In the genomic region with DNA sequence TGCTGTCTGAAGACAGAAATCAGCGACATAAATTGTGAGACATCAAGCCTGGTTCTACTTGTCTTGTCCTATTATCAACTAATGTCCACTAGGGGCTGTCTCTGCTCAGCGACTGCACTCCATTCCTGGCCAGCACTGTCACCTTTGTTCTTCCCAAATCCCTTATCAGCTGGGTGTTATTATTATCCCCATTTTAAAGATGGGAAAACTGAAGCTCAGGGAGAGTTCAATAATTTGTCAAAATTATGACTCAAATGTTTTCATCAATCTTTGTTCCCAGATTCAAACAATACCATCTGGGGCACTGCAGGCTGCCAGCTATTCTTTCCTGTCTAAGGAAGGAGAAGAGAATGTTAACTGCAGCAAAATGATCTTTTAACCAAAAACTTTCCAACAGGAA, we compare ENCODE assay signal across 8 cellular contexts.
A peak's percentile ranks its signal among the peaks of the same experiment; 100 is the strongest.
DNase-seq lines count a peak whose midpoint lies in the region; ATAC-seq, FAIRE-seq and TF ChIP-seq lines count a peak whose summit lies in the region.
"Had no signal": no experiment of that assay in that cellular context is flagged by ENCODE, and none has a peak within 500 bp of the region (broad histone marks: within the 10 kb centered on the region; RNA-seq: fewer than 3 reads in every experiment).

No MANE protein-coding gene starts in this region.

- DNase-seq in DMS53 treated with DMSO at 0.1 percent for 48 hours (lab: John Stamatoyannopoulos, UW; ENCODE audit: unreplicated experiment) (peak; percentile 65), HuH-7.5 (ENCODE audit: low spot score) (peak; percentile 25), GM12878 (ENCODE audit: low read depth, low spot score) (no peak), neural crest cell (ENCODE audit: low read depth, low spot score) (no peak), NOMO-1 treated with DMSO at 0.1 percent for 48 hours (lab: John Stamatoyannopoulos, UW; ENCODE audit: unreplicated experiment) (no peak)
- DNase-seq in activated CD4-positive, alpha-beta T cell treated with anti-CD3 and anti-CD28 coated beads, Interleukin-2, amount 10 ng/mL, durations not matched to agents 24 days and 14 days: no peak
- no peak for DNase-seq in central memory CD4-positive, alpha-beta T cell
- DNase-seq: activated T-cell treated with anti-CD3 and anti-CD28 coated beads, Interleukin-2, amount 50 U/mL, for 48 hours had no signal

- intact Hi-C loops in GM12878 (cut with micrococcal nuclease; ENCODE audit: unreplicated experiment): loop anchor here (5.0 kb wide), 1 partner anchor 132 kb away; no protein-coding TSS in a partner anchor
- intact Hi-C loops in activated CD4-positive, alpha-beta T cell treated with anti-CD3 and anti-CD28 coated beads, Interleukin-2, amount 10 ng/mL, durations not matched to agents 24 days and 14 days (cut with micrococcal nuclease): no loop called here

- FAIRE-seq in GM12878 (lab: Jason Lieb, UNC): no peak

- POLR2A ChIA-PET in GM12878 (lab: Charles Lee): no interaction called here

- H3K36me3 Mint-ChIP-seq in neural crest cell (ENCODE audit: low read depth): no peaks in the 10 kb centered on the region
- no peaks in the 10 kb centered on the region for H3K36me3 Mint-ChIP-seq in activated CD4-positive, alpha-beta T cell treated with anti-CD3 and anti-CD28 coated beads, Interleukin-2, amount 10 ng/mL, durations not matched to agents 24 days and 14 days (ENCODE audit: low read depth)

- ATAC-seq in GM12878: peak; percentile 57

- no peak overlapping the region for H3K27ac ChIP-seq in GM12878 (ENCODE audit: control insufficient read depth, insufficient read depth)

- no peaks in the 10 kb centered on the region for H3K9me3 ChIP-seq in GM12878 (replicated peaks; ENCODE audit: control insufficient read depth, insufficient read depth, low read length)

- H3K36me3 ChIP-seq in GM12878 (ENCODE audit: control insufficient read depth in 2 of 2, insufficient read depth in 2 of 2, low read length in 1 of 2): no peaks in the 10 kb centered on the region

- no TSS peak for BruUV-seq in GM12878 (replicated peaks; lab: Mats Ljungman, UMichigan)

- H3K4me2 ChIP-seq in GM12878 (ENCODE audit: control insufficient read depth, insufficient read depth): no peak overlapping the region

- no peaks in the 10 kb centered on the region for H3K4me1 ChIP-seq in GM12878 (ENCODE audit: control insufficient read depth, insufficient read depth, low read length)

- TF ChIP-seq EP300 in GM12878 (IDR thresholded peaks at IDR 0.05; ENCODE audit: borderline replicate concordance in 1 of 2, control insufficient read depth in 1 of 2, low read depth in 2 of 2, low read length in 2 of 2): no peak

- RAD21 ChIA-PET in GM12878 (lab: Charles Lee; ENCODE audit: unreplicated experiment): no interaction called here

- H3K79me2 ChIP-seq in GM12878 (ENCODE audit: control insufficient read depth, insufficient read depth, low read length): no peaks in the 10 kb centered on the region

- H3K4me3 Mint-ChIP-seq in neural crest cell: peak overlapping the region; percentile 75
- no peak overlapping the region for H3K4me3 Mint-ChIP-seq in activated CD4-positive, alpha-beta T cell treated with anti-CD3 and anti-CD28 coated beads, Interleukin-2, amount 10 ng/mL, durations not matched to agents 24 days and 14 days

- no peaks in the 10 kb centered on the region for H3K27me3 Mint-ChIP-seq in neural crest cell (ENCODE audit: low read depth)
- H3K27me3 Mint-ChIP-seq in activated CD4-positive, alpha-beta T cell treated with anti-CD3 and anti-CD28 coated beads, Interleukin-2, amount 10 ng/mL, durations not matched to agents 24 days and 14 days: peaks cover 4% of the 10 kb centered on the region

- CTCF ChIA-PET in GM12878 (lab: Yijun Ruan, JAX): interaction anchor here (1.6 to 1.7 kb wide), 2 partner anchors 128 to 131 kb away, joined by 6 read pairs; no protein-coding TSS in a partner anchor

- no peak overlapping the region for H3K4me3 ChIP-seq in GM12878

- TF ChIP-seq RAD21 in GM12878 (IDR thresholded peaks at IDR 0.05; ENCODE audit: insufficient read depth, low read depth, low read length): 0 out of 2 replicates have a peak, but pooled peaks have one; percentile 22

- H3K4me1 Mint-ChIP-seq in neural crest cell: peaks cover 78% of the 10 kb centered on the region
- no peaks in the 10 kb centered on the region for H3K4me1 Mint-ChIP-seq in activated CD4-positive, alpha-beta T cell treated with anti-CD3 and anti-CD28 coated beads, Interleukin-2, amount 10 ng/mL, durations not matched to agents 24 days and 14 days

- H2AFZ ChIP-seq in GM12878 (ENCODE audit: control insufficient read depth, low read depth, low read length): no peak overlapping the region

- no peak overlapping the region for H3K9ac ChIP-seq in GM12878 (ENCODE audit: control insufficient read depth, insufficient read depth, low read length)

- no peak for TF ChIP-seq POLR2A in GM12878 (IDR thresholded peaks at IDR 0.05; ENCODE audit: low read depth, low read length)

- no peaks in the 10 kb centered on the region for H3K27me3 ChIP-seq in GM12878 (replicated peaks in 1 of 2; ENCODE audit: control insufficient read depth in 2 of 2, insufficient read depth in 2 of 2, low read length in 1 of 2)

- TF ChIP-seq CTCF in GM12878 (IDR thresholded peaks at IDR 0.05 in 2 of 3, conservative IDR thresholded peaks at IDR 0.05 in 1 of 3; ENCODE audit: control insufficient read depth in 2 of 3, extremely low read depth in 1 of 3, insufficient read depth in 1 of 3, low read depth in 3 of 3, low read length in 3 of 3) (peak; percentile 34 to 43 (median 34); a peak in 3 of 6 replicates), neural crest cell (conservative IDR thresholded peaks at IDR 0.05) (peak; percentile 63)

- SMC1A ChIA-PET in GM12878 (lab: Charles Lee; ENCODE audit: uncharacterized antibody, unreplicated experiment): interaction anchor here (0.9 to 1.0 kb wide), 2 partner anchors 12 to 129 kb away, joined by 3 read pairs; no protein-coding TSS in a partner anchor

- WGBS in GM12878 (ENCODE audit: insufficient coverage, insufficient replicate concordance, low lambda C conversion rate, missing lambda C conversion rate): 37% methylated on average over 2 of the region's 2 CpGs

- no peaks in the 10 kb centered on the region for H3K9me3 Mint-ChIP-seq in neural crest cell
- no peaks in the 10 kb centered on the region for H3K9me3 Mint-ChIP-seq in activated CD4-positive, alpha-beta T cell treated with anti-CD3 and anti-CD28 coated beads, Interleukin-2, amount 10 ng/mL, durations not matched to agents 24 days and 14 days

- H3K27ac Mint-ChIP-seq in neural crest cell (ENCODE audit: unreplicated experiment): no peak overlapping the region
- no peak overlapping the region for H3K27ac Mint-ChIP-seq in activated CD4-positive, alpha-beta T cell treated with anti-CD3 and anti-CD28 coated beads, Interleukin-2, amount 10 ng/mL, durations not matched to agents 24 days and 14 days

- H4K20me1 ChIP-seq in GM12878 (ENCODE audit: control insufficient read depth, insufficient read depth): no peaks in the 10 kb centered on the region

- in situ Hi-C loops in GM12878 (cut with MboI): no loop called here

TF ChIP-seq in GM12878, 131 proteins besides CTCF, POLR2A, EP300 and RAD21:
- TF ChIP-seq GATAD2B (conservative IDR thresholded peaks at IDR 0.05; ENCODE audit: low read depth): no peak
- no peak for TF ChIP-seq HDAC6 (IDR thresholded peaks at IDR 0.05; ENCODE audit: unreplicated experiment)
- no peak for TF ChIP-seq GABPA (IDR thresholded peaks at IDR 0.05; ENCODE audit: low read depth)
- no peak for TF ChIP-seq IKZF1 (conservative IDR thresholded peaks at IDR 0.05)
- no peak for TF ChIP-seq SIX5 (IDR thresholded peaks at IDR 0.05; ENCODE audit: low read depth, low read length, severe bottlenecking)
- TF ChIP-seq PAX8 (IDR thresholded peaks at IDR 0.05): no peak
- TF ChIP-seq BMI1 (IDR thresholded peaks at IDR 0.05; ENCODE audit: borderline replicate concordance): no peak
- TF ChIP-seq POU2F2 (IDR thresholded peaks at IDR 0.05; ENCODE audit: borderline replicate concordance, low read depth, low read length): no peak
- TF ChIP-seq, protein P1, sequence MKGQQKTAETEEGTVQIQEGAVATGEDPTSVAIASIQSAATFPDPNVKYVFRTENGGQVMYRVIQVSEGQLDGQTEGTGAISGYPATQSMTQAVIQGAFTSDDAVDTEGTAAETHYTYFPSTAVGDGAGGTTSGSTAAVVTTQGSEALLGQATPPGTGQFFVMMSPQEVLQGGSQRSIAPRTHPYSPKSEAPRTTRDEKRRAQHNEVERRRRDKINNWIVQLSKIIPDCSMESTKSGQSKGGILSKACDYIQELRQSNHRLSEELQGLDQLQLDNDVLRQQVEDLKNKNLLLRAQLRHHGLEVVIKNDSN (IDR thresholded peaks at IDR 0.05; ENCODE audit: borderline replicate concordance, extremely low read length, insufficient read depth, low read depth, low read length): no peak
- TF ChIP-seq, protein P2, sequence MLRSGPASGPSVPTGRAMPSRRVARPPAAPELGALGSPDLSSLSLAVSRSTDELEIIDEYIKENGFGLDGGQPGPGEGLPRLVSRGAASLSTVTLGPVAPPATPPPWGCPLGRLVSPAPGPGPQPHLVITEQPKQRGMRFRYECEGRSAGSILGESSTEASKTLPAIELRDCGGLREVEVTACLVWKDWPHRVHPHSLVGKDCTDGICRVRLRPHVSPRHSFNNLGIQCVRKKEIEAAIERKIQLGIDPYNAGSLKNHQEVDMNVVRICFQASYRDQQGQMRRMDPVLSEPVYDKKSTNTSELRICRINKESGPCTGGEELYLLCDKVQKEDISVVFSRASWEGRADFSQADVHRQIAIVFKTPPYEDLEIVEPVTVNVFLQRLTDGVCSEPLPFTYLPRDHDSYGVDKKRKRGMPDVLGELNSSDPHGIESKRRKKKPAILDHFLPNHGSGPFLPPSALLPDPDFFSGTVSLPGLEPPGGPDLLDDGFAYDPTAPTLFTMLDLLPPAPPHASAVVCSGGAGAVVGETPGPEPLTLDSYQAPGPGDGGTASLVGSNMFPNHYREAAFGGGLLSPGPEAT (IDR thresholded peaks at IDR 0.05; ENCODE audit: low read depth): no peak
- TF ChIP-seq RELA (IDR thresholded peaks at IDR 0.05; ENCODE audit: borderline replicate concordance, partially characterized antibody): no peak
- no peak for TF ChIP-seq NRF1 (conservative IDR thresholded peaks at IDR 0.05; ENCODE audit: low read depth, low read length)
- TF ChIP-seq, protein P3, sequence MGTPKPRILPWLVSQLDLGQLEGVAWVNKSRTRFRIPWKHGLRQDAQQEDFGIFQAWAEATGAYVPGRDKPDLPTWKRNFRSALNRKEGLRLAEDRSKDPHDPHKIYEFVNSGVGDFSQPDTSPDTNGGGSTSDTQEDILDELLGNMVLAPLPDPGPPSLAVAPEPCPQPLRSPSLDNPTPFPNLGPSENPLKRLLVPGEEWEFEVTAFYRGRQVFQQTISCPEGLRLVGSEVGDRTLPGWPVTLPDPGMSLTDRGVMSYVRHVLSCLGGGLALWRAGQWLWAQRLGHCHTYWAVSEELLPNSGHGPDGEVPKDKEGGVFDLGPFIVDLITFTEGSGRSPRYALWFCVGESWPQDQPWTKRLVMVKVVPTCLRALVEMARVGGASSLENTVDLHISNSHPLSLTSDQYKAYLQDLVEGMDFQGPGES (IDR thresholded peaks at IDR 0.05): no peak
- no peak for TF ChIP-seq ZNF217 (IDR thresholded peaks at IDR 0.05)

Comparison
In these comparisons a context has a peak if more than half of its experiments do, and no peak if none do; other contexts are left out.
1. DNase-seq: peak in DMS53 treated with DMSO at 0.1 percent for 48 hours (single experiment) and HuH-7.5 (single experiment); none in GM12878 (single experiment), neural crest cell (single experiment), activated CD4-positive, alpha-beta T cell treated with anti-CD3 and anti-CD28 coated beads, Interleukin-2, amount 10 ng/mL, durations not matched to agents 24 days and 14 days (single experiment), central memory CD4-positive, alpha-beta T cell (single experiment) and NOMO-1 treated with DMSO at 0.1 percent for 48 hours (single experiment).